In genomic region chr1:168312718-168313604, GRCh38 we compare ENCODE assay signal across 1 cellular context.
TF ChIP-seq lines count a peak whose summit lies in the region.

No MANE protein-coding gene starts in this region.

TF ChIP-seq in GM12878, 131 proteins besides CTCF, POLR2A, EP300 and RAD21:
- TF ChIP-seq MEF2A (IDR thresholded peaks at IDR 0.05; ENCODE audit: insufficient read depth, low read depth, low read length) (no peak), RBBP5 (conservative IDR thresholded peaks at IDR 0.05) (no peak), SRF (IDR thresholded peaks at IDR 0.05; ENCODE audit: low read depth in 2 of 2, low read length in 2 of 2) (no peak), ZNF384 (IDR thresholded peaks at IDR 0.05; ENCODE audit: borderline replicate concordance, low read depth, low read length) (no peak), SMAD5 (IDR thresholded peaks at IDR 0.05; ENCODE audit: low read depth) (no peak), ZNF207 (IDR thresholded peaks at IDR 0.05; ENCODE audit: borderline replicate concordance) (no peak), RELA (IDR thresholded peaks at IDR 0.05; ENCODE audit: borderline replicate concordance, partially characterized antibody) (no peak), BRCA1 (IDR thresholded peaks at IDR 0.05; ENCODE audit: low read depth, low read length) (no peak), IKZF1 (conservative IDR thresholded peaks at IDR 0.05) (peak; percentile 47), RELB (IDR thresholded peaks at IDR 0.05; ENCODE audit: low read depth) (0 out of 2 replicates have a peak, but pooled peaks have one; percentile 32), TARDBP (IDR thresholded peaks at IDR 0.05; ENCODE audit: borderline replicate concordance) (no peak), IKZF2 (IDR thresholded peaks at IDR 0.05) (peak; percentile 49 to 68; a peak in 2 of 4 replicates), ZZZ3 (IDR thresholded peaks at IDR 0.05; ENCODE audit: control insufficient read depth, insufficient read length, low read depth) (no peak), PRDM15 (CRISPR knock-in tag; IDR thresholded peaks at IDR 0.05) (no peak), NRF1 (conservative IDR thresholded peaks at IDR 0.05; ENCODE audit: low read depth, low read length) (no peak), TAF1 (IDR thresholded peaks at IDR 0.05; ENCODE audit: borderline replicate concordance, low read depth, low read length) (no peak), HDAC2 (IDR thresholded peaks at IDR 0.05) (no peak), WRNIP1 (IDR thresholded peaks at IDR 0.05; ENCODE audit: borderline replicate concordance, low read depth, low read length) (no peak), MTA2 (IDR thresholded peaks at IDR 0.05; ENCODE audit: low read depth) (0 out of 2 replicates have a peak, but pooled peaks have one; percentile 38), MAX (IDR thresholded peaks at IDR 0.05; ENCODE audit: low read depth, low read length) (no peak), ZBTB11 (CRISPR knock-in tag; IDR thresholded peaks at IDR 0.05) (no peak), NR2C1 (IDR thresholded peaks at IDR 0.05) (no peak), SIX5 (IDR thresholded peaks at IDR 0.05; ENCODE audit: low read depth, low read length, severe bottlenecking) (no peak), YY1 (IDR thresholded peaks at IDR 0.05; ENCODE audit: low read depth, low read length) (0 out of 2 replicates have a peak, but pooled peaks have one; percentile 32), RFX5 (IDR thresholded peaks at IDR 0.05; ENCODE audit: low read depth, low read length) (no peak), ZNF217 (IDR thresholded peaks at IDR 0.05) (no peak), STAT3 (IDR thresholded peaks at IDR 0.05; ENCODE audit: low read depth, low read length) (no peak), PAX5 (IDR thresholded peaks at IDR 0.05; ENCODE audit: borderline replicate concordance, low read depth, low read length) (no peak), IRF3 (IDR thresholded peaks at IDR 0.05) (no peak), STAT1 (conservative IDR thresholded peaks at IDR 0.05) (no peak), HDAC6 (IDR thresholded peaks at IDR 0.05; ENCODE audit: unreplicated experiment) (no peak), SPI1 (IDR thresholded peaks at IDR 0.05; ENCODE audit: borderline replicate concordance, insufficient read depth, low read depth, low read length) (peak; percentile 73), RCOR1 (conservative IDR thresholded peaks at IDR 0.05; ENCODE audit: low read depth, low read length) (no peak), SREBF1 (IDR thresholded peaks at IDR 0.05; ENCODE audit: low read length) (no peak), NFYA (IDR thresholded peaks at IDR 0.05; ENCODE audit: borderline replicate concordance, low read depth, low read length) (no peak), NFXL1 (IDR thresholded peaks at IDR 0.05; ENCODE audit: borderline replicate concordance) (no peak)
